Comparison of ENCODE assay signal across 29 cellular contexts in genomic region chr18:35089918-35090550, GRCh38. TPM values are rescaled to one million over a fixed set of nuclear protein-coding genes. Genes with fewer than 3 reads are reported as not detected.
A peak's percentile ranks its signal among the peaks of the same experiment; 100 is the strongest.
DNase-seq lines count a peak whose midpoint lies in the region; ATAC-seq, FAIRE-seq and TF ChIP-seq lines count a peak whose summit lies in the region.
"Had no signal": no experiment of that assay in that cellular context is flagged by ENCODE, and none has a peak within 500 bp of the region (broad histone marks: within the 10 kb centered on the region; RNA-seq: fewer than 3 reads in every experiment).

No MANE protein-coding gene starts in this region.

- H3K4me3 ChIP-seq in astrocyte (ENCODE audit: insufficient read depth, low read depth, low read length): no peak overlapping the region
- H3K4me3 ChIP-seq: K562, MG63, psoas muscle, testis had no signal

- H3K36me3 ChIP-seq in astrocyte (ENCODE audit: insufficient read depth, low read length): no peaks in the 10 kb centered on the region
- H3K36me3 ChIP-seq: MG63 had no signal

- no peak for TF ChIP-seq CTCF in astrocyte (IDR thresholded peaks at IDR 0.05; ENCODE audit: insufficient read depth, low read depth, low read length)

- no peaks in the 10 kb centered on the region for H3K79me2 ChIP-seq in astrocyte (ENCODE audit: insufficient read depth, low read length)

- H3K4me1 Mint-ChIP-seq in astrocyte (ENCODE audit: low read depth, unreplicated experiment): peaks cover 18% of the 10 kb centered on the region

- H3K27me3 ChIP-seq in astrocyte (ENCODE audit: insufficient read depth, low read length): no peaks in the 10 kb centered on the region
- H3K27me3 ChIP-seq: MG63, testis had no signal

- H3K9me3 Mint-ChIP-seq in astrocyte (ENCODE audit: unreplicated experiment): no peaks in the 10 kb centered on the region
- H3K9me3 Mint-ChIP-seq: activated CD8-positive, alpha-beta T cell treated with anti-CD3 and anti-CD28 coated beads for 36 hours; activated T-helper 2 cell treated with anti-CD3 and anti-CD28 coated beads, Interferon-gamma antibody, Interleukin-2, Interleukin-4, amounts not matched to agents 10 μg/mL and 5 μg/mL and 100 μg/mL, durations not matched to agents 14 hours and 24 hours and 36 hours; brain; CD4-positive, alpha-beta T cell; T-helper 1 cell treated with Interleukin-12 subunit alpha and Interleukin-12 subunit beta and Interleukin-4 antibody, amounts not matched to agents 30 μg/mL and 1 μg/mL, for 36 hours had no signal

- H3K27ac ChIP-seq in astrocyte (ENCODE audit: low read depth, low read length): peak overlapping the region; percentile 25
- H3K27ac ChIP-seq: testis had no signal

- no peaks in the 10 kb centered on the region for H3K36me3 Mint-ChIP-seq in astrocyte (ENCODE audit: low read depth, unreplicated experiment)

- DNase-seq in Right ventricle myocardium superior: no peak
- DNase-seq in cardiac septum (ENCODE audit: low spot score): no peak
- peak; percentile 67 for DNase-seq in astrocyte (ENCODE audit: low read depth)
- DNase-seq in NCI-H2029 treated with DMSO at 0.1 percent for 48 hours (lab: John Stamatoyannopoulos, UW): no peak
- DNase-seq in frontal cortex (ENCODE audit: low spot score in 2 of 2): no peak
- DNase-seq: activated CD8-positive, alpha-beta T cell treated with anti-CD3 and anti-CD28 coated beads for 36 hours; activated naive CD8-positive, alpha-beta T cell treated with anti-CD3 and anti-CD28 coated beads, Interleukin-2, amount 10 ng/mL, durations not matched to agents 7 days and 5 days; AML-193; CD4-positive, alpha-beta T cell; H7; kidney glomerular epithelial cell; MG63; NCI-H1417; NCI-H2081 treated with DMSO at 0.1 percent for 48 hours; NCI-H226; NCI-H774; psoas muscle; RPMI8226; stimulated activated naive CD8-positive, alpha-beta T cell treated with anti-CD3 and anti-CD28 coated beads, Interleukin-15, Interleukin-2, amounts not matched to agents 100 U/mL and 50 U/mL, for 24 hours; testis had no signal

- ATAC-seq in Right ventricle myocardium superior (ENCODE audit: poor library complexity) (peak; percentile 71), HG02763 (IDR thresholded peaks at IDR 0.05; ENCODE audit: unreplicated experiment) (no peak), GM18873 (IDR thresholded peaks at IDR 0.05; ENCODE audit: low FRiP score, unreplicated experiment) (no peak)
- ATAC-seq: activated CD8-positive, alpha-beta T cell treated with anti-CD3 and anti-CD28 coated beads for 36 hours; K562; psoas muscle; stimulated activated naive CD8-positive, alpha-beta T cell treated with anti-CD3 and anti-CD28 coated beads, Interleukin-15, Interleukin-2, amounts not matched to agents 100 U/mL and 50 U/mL, for 24 hours had no signal

- no peak overlapping the region for H2AFZ ChIP-seq in astrocyte (ENCODE audit: low read depth, low read length)

- intact Hi-C loops in Right ventricle myocardium superior (cut with DNase I): no loop called here
- intact Hi-C loops in cardiac septum (cut with DNase I): no loop called here

- peak overlapping the region; percentile 62 for H3K27ac Mint-ChIP-seq in astrocyte (ENCODE audit: unreplicated experiment)
- H3K27ac Mint-ChIP-seq: activated CD8-positive, alpha-beta T cell treated with anti-CD3 and anti-CD28 coated beads for 36 hours; activated naive CD8-positive, alpha-beta T cell treated with anti-CD3 and anti-CD28 coated beads, Interleukin-2, amount 10 ng/mL, durations not matched to agents 7 days and 5 days; activated T-helper 2 cell treated with anti-CD3 and anti-CD28 coated beads, Interferon-gamma antibody, Interleukin-2, Interleukin-4, amounts not matched to agents 10 μg/mL and 5 μg/mL and 100 μg/mL, durations not matched to agents 14 hours and 24 hours and 36 hours; CD4-positive, alpha-beta T cell; T-helper 1 cell treated with Interleukin-12 subunit alpha and Interleukin-12 subunit beta and Interleukin-4 antibody, amounts not matched to agents 30 μg/mL and 1 μg/mL, for 36 hours had no signal

- H4K20me1 ChIP-seq in astrocyte (ENCODE audit: insufficient read depth, low read length): no peaks in the 10 kb centered on the region

- no peaks in the 10 kb centered on the region for H3K27me3 Mint-ChIP-seq in astrocyte (ENCODE audit: low read depth, unreplicated experiment)
- H3K27me3 Mint-ChIP-seq: activated CD8-positive, alpha-beta T cell treated with anti-CD3 and anti-CD28 coated beads for 36 hours; activated naive CD8-positive, alpha-beta T cell treated with anti-CD3 and anti-CD28 coated beads, Interleukin-2, amount 10 ng/mL, durations not matched to agents 7 days and 5 days; brain; CD4-positive, alpha-beta T cell had no signal

- H3K4me3 Mint-ChIP-seq in astrocyte (ENCODE audit: unreplicated experiment): no peak overlapping the region
- H3K4me3 Mint-ChIP-seq: activated CD8-positive, alpha-beta T cell treated with anti-CD3 and anti-CD28 coated beads for 36 hours; activated naive CD8-positive, alpha-beta T cell treated with anti-CD3 and anti-CD28 coated beads, Interleukin-2, amount 10 ng/mL, durations not matched to agents 7 days and 5 days; brain; CD4-positive, alpha-beta T cell; T-helper 1 cell treated with Interleukin-12 subunit alpha and Interleukin-12 subunit beta and Interleukin-4 antibody, amounts not matched to agents 30 μg/mL and 1 μg/mL, for 36 hours had no signal

- H3K4me2 ChIP-seq in astrocyte (ENCODE audit: low read length): no peak overlapping the region

- H3K9ac ChIP-seq in astrocyte (ENCODE audit: low read length): no peak overlapping the region

- peaks cover 8% of the 10 kb centered on the region for H3K4me1 ChIP-seq in astrocyte (ENCODE audit: insufficient read depth, low read length)

- H3K9me3 ChIP-seq in astrocyte (ENCODE audit: insufficient read depth, low read depth, low read length): no peaks in the 10 kb centered on the region
- H3K9me3 ChIP-seq: MG63, psoas muscle, testis had no signal

- no peak for FAIRE-seq in astrocyte (lab: Jason Lieb, UNC)
- FAIRE-seq in islet of Langerhans (lab: Jason Lieb, UNC): peak; percentile 70
- FAIRE-seq in frontal cortex (lab: Jason Lieb, UNC): no peak
- FAIRE-seq: A204.1, K562, urothelium cell line had no signal

RNA-seq across cellular contexts. Expression of gene MAPRE2, which starts 48.8 kb away (rescaled TPM):
- total RNA-seq in Right ventricle myocardium superior (101 TPM), cardiac septum (164 TPM), astrocyte (27.4 and 33.8 TPM in 2 replicates), frontal cortex (68.9 TPM)
